8 cellular contexts compared by ENCODE assay signal in the genomic region with DNA sequence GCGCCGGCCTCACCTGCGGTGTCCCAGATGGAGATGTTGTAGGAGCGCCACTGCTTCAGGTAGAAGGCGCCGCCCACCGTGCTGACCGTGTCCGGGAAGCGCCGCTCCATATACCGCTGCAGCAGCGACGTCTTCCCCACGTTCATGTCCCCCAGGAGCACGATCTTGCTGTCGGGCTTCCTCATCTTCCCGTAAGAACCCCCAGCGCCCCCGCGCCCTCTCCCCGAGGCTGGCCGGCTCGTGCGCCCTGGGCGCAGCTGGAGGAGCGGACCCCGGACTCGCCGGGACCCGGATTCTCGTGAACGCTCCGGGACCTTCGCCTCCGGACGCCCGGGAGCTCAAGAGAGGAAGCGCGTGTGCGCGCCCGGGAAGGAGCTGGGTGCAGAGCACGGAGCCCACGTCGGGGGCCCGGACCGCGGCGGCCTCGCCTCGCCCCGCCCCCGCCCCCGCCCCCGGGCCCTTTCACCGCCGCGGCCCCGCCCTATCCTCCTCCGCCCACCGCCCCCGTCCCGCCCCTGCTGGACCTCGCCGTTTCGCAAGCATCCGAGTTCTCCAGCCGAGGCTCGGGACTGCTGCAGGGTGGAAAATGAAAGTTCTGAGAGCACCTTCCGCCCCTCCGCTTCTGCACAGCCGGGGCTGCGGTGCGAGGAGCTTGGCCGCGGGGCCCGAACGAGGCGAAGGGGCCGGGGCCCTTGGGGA. TPM values are rescaled to one million over a fixed set of nuclear protein-coding genes. Genes with fewer than 3 reads are reported as not detected.
A peak's percentile ranks its signal among the peaks of the same experiment; 100 is the strongest.
DNase-seq lines count a peak whose midpoint lies in the region; ATAC-seq, FAIRE-seq and TF ChIP-seq lines count a peak whose summit lies in the region.

A gene with protein sequence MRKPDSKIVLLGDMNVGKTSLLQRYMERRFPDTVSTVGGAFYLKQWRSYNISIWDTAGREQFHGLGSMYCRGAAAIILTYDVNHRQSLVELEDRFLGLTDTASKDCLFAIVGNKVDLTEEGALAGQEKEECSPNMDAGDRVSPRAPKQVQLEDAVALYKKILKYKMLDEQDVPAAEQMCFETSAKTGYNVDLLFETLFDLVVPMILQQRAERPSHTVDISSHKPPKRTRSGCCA (minus strand): TSS at position 388 of the 699 bp plus-strand sequence. CDS start 203 bp downstream, at position 185.

- H3K23me2 ChIP-seq in H1 (ENCODE audit: low read depth, low read length): peaks cover 17% of the 10 kb centered on the region

- H4K20me1 ChIP-seq in H1 (replicated peaks in 1 of 2; ENCODE audit: control insufficient read depth in 1 of 2, insufficient read depth in 2 of 2, low read length in 2 of 2): peaks cover 0 to 1% of the 10 kb centered on the region in 2 experiments

- H4K8ac ChIP-seq in H1 (ENCODE audit: extremely low read depth, insufficient read depth, low read length): peak within 1 kb of the TSS; percentile 82

- H3K14ac ChIP-seq in H1 (ENCODE audit: insufficient read length): no peak within 1 kb of the TSS

- no peak within 1 kb of the TSS for H3K4ac ChIP-seq in H1 (replicated peaks; ENCODE audit: insufficient read length, low read depth, low read length)

- TF ChIP-seq RAD21 in H1 (IDR thresholded peaks at IDR 0.05 in 1 of 2, conservative IDR thresholded peaks at IDR 0.05 in 1 of 2; ENCODE audit: low read depth in 2 of 2, low read length in 2 of 2): no peak

- no peak within 1 kb of the TSS for H2BK120ac ChIP-seq in H1 (replicated peaks; ENCODE audit: low read depth, low read length)

- peak within 1 kb of the TSS; percentile 8; the same call in 1 of the 2 replicates for H2BK20ac ChIP-seq in H1 (ENCODE audit: low read length)

- DNase-seq in AG08395 (ENCODE audit: low spot score): peak; percentile 78
- DNase-seq in NCI-H82 (lab: John Stamatoyannopoulos, UW): peak; percentile 72
- peak; percentile 34 to 46 for DNase-seq in activated CD8-positive, alpha-beta memory T cell treated with anti-CD3 and anti-CD28 coated beads for 4 hours (ENCODE audit: low read depth in 2 of 2)
- DNase-seq in H1 (ENCODE audit: low read depth in 1 of 2, low spot score in 2 of 2): peak in 1 of 2 experiments; percentile 83
- DNase-seq in stimulated activated CD8-positive, alpha-beta memory T cell treated with anti-CD3 and anti-CD28 coated beads, Interleukin-15, amount 100 ng/mL, for 4 hours (ENCODE audit: low read depth in 2 of 2): peak; percentile 34 to 37

- no peak for TF ChIP-seq EP300 in H1 (IDR thresholded peaks at IDR 0.05; ENCODE audit: borderline replicate concordance in 1 of 2, low read depth in 2 of 2, low read length in 2 of 2)

- H2BK12ac ChIP-seq in H1 (ENCODE audit: low read depth, low read length): no peak within 1 kb of the TSS

- peak within 1 kb of the TSS; percentile 80 for H2AFZ ChIP-seq in H1 (ENCODE audit: low read length)

- WGBS in H1 (ENCODE audit: extremely low coverage in 1 of 2, insufficient coverage in 1 of 2, insufficient read length in 1 of 2, insufficient replicate concordance in 2 of 2, low coverage in 1 of 2, low lambda C conversion rate in 2 of 2, missing lambda C conversion rate in 1 of 2), 2 experiments: 3% methylated on average over 27 of the region's 81 CpGs; no CpG with 5 or more reads in 1 of the 2 experiments
- WGBS in mesodermal cell (ENCODE audit: insufficient coverage in 2 of 2), 2 experiments: 0 to 1% methylated on average over 26 to 42 of the region's 81 CpGs

- H3K9ac ChIP-seq in H1 (replicated peaks in 1 of 4; ENCODE audit: extremely low read depth in 1 of 4, low read depth in 3 of 4, low read length in 3 of 4): peak within 1 kb of the TSS in 3 of 4 experiments; percentile 62 to 72 (median 69); a peak in 6 of 7 replicates

- H3K27ac ChIP-seq in H1 (ENCODE audit: low read depth, low read length) (no peak within 1 kb of the TSS), mesodermal cell (ENCODE audit: low read depth, low read length, severe bottlenecking) (peak within 1 kb of the TSS; percentile 29)

- H2BK15ac ChIP-seq in H1 (ENCODE audit: low read length): no peak within 1 kb of the TSS; the same call in 1 of the 2 replicates

- H3K79me1 ChIP-seq in H1 (ENCODE audit: low read depth, low read length): peaks cover 14% of the 10 kb centered on the region

- H4K5ac ChIP-seq in H1 (ENCODE audit: insufficient read length, low read depth, low read length): peak within 1 kb of the TSS; percentile 61

- H3K4me1 ChIP-seq in H1 (replicated peaks in 1 of 4; ENCODE audit: control insufficient read depth in 3 of 4, insufficient read depth in 4 of 4, low read length in 3 of 4) (peaks cover 3 to 11% (median 6%) of the 10 kb centered on the region in 4 experiments; a peak in 6 of 7 replicates), mesodermal cell (ENCODE audit: control insufficient read depth, insufficient read depth, low read length, poor library complexity, severe bottlenecking) (peaks cover 5% of the 10 kb centered on the region)

- peaks cover 4 to 30% of the 10 kb centered on the region in 2 experiments; a peak in 2 of 4 replicates for H3K79me2 ChIP-seq in H1 (ENCODE audit: control insufficient read depth in 1 of 2, insufficient read depth in 2 of 2, low read length in 2 of 2)

- H3K9me3 ChIP-seq in H1 (ENCODE audit: insufficient read depth in 2 of 2, low read depth in 1 of 2, low read length in 1 of 2) (no peaks in the 10 kb centered on the region), mesodermal cell (ENCODE audit: control insufficient read depth, low read length) (no peaks in the 10 kb centered on the region)

- peak within 1 kb of the TSS; percentile 85 to 87 for H3K4me2 ChIP-seq in H1 (ENCODE audit: insufficient read depth in 1 of 2, low read depth in 2 of 2, low read length in 2 of 2)

- H3K18ac ChIP-seq in H1 (ENCODE audit: extremely low read depth, low read length): peak within 1 kb of the TSS; percentile 83

- H4K91ac ChIP-seq in H1 (replicated peaks; ENCODE audit: insufficient read length, low read length): no peak within 1 kb of the TSS

- peak within 1 kb of the TSS; percentile 68; the same call in 1 of the 2 replicates for H2BK5ac ChIP-seq in H1 (ENCODE audit: low read depth, low read length)

- H3K36me3 ChIP-seq in H1 (ENCODE audit: control insufficient read depth in 2 of 4, insufficient read depth in 4 of 4, low read length in 3 of 4): no peaks in the 10 kb centered on the region; a peak in 3 of 8 replicates
- no peaks in the 10 kb centered on the region for H3K36me3 ChIP-seq in mesodermal cell (ENCODE audit: control insufficient read depth, insufficient read depth, low read length)

- TF ChIP-seq POLR2A in H1 (IDR thresholded peaks at IDR 0.05; ENCODE audit: control extremely low read depth in 1 of 2, low read depth in 2 of 2, low read length in 2 of 2): no peak

- FAIRE-seq in H1 (lab: Jason Lieb, UNC): no peak

- CTCF ChIA-PET in H1 (lab: Charles Lee; ENCODE audit: partially characterized antibody): interaction anchor here (1.0 to 1.8 kb wide), 2 partner anchors 8 to 12 kb away, joined by 4 to 6 read pairs; no protein-coding TSS in a partner anchor

- POLR2A ChIA-PET in H1 (lab: Charles Lee; ENCODE audit: partially characterized antibody): interaction anchor here (0.6 to 1.9 kb wide), 12 partner anchors 21 to 253 kb away, joined by 3 to 8 read pairs (median 3); no protein-coding TSS in a partner anchor

- H3K27me3 ChIP-seq in H1 (replicated peaks in 1 of 4; ENCODE audit: control insufficient read depth in 3 of 4, extremely low read depth in 1 of 4, insufficient read depth in 3 of 4, low read length in 3 of 4): peaks cover 0 to 7% (median 2%) of the 10 kb centered on the region in 4 experiments; a peak in 3 of 7 replicates

- ATAC-seq in GM18867 (IDR thresholded peaks at IDR 0.05; ENCODE audit: unreplicated experiment) (peak; percentile 74), HG03064 (IDR thresholded peaks at IDR 0.05; ENCODE audit: low read depth, unreplicated experiment) (peak; percentile 78)

- peak within 1 kb of the TSS; percentile 69 to 97 (median 84) for H3K4me3 ChIP-seq in H1 (ENCODE audit: extremely low read depth in 1 of 4, insufficient read depth in 2 of 4, low read depth in 3 of 4, low read length in 4 of 4)
- H3K4me3 ChIP-seq in mesodermal cell (ENCODE audit: extremely low read depth, insufficient read depth, low read length, poor library complexity, severe bottlenecking): peak within 1 kb of the TSS; percentile 66

- H3K56ac ChIP-seq in H1 (replicated peaks; ENCODE audit: insufficient read length, low read depth, low read length): peak within 1 kb of the TSS; percentile 6

- H3K23ac ChIP-seq in H1 (ENCODE audit: insufficient read length): no peak within 1 kb of the TSS

- no peak for TF ChIP-seq CTCF in H1 (IDR thresholded peaks at IDR 0.05; ENCODE audit: control extremely low read depth in 1 of 3, insufficient read depth in 1 of 3, low read depth in 1 of 3, low read length in 3 of 3)

- H2AK5ac ChIP-seq in H1 (ENCODE audit: low read depth, low read length): 0 out of 2 replicates have a peak within 1 kb of the TSS, but pooled peaks have one; percentile 90

TF ChIP-seq in H1, 55 proteins besides CTCF, POLR2A, EP300 and RAD21 (continues in another document):
- TF ChIP-seq RNF2 (IDR thresholded peaks at IDR 0.05; ENCODE audit: borderline replicate concordance, low read depth, low read length, missing control alignments, poor library complexity, severe bottlenecking): no peak
- no peak for TF ChIP-seq BCL11A (IDR thresholded peaks at IDR 0.05; ENCODE audit: low read depth in 2 of 2, low read length in 2 of 2)
- TF ChIP-seq TAF1 (IDR thresholded peaks at IDR 0.05; ENCODE audit: low read depth, low read length): peak; percentile 74
- TF ChIP-seq PHF8 (conservative IDR thresholded peaks at IDR 0.05; ENCODE audit: low read depth, low read length): peak; percentile 49; the same call in 1 of the 2 replicates
- TF ChIP-seq EZH2 (IDR thresholded peaks at IDR 0.05; ENCODE audit: low read depth, low read length, severe bottlenecking): peak; percentile 35
- TF ChIP-seq ASH2L (IDR thresholded peaks at IDR 0.05; ENCODE audit: low read length): peak; percentile 85
- no peak for TF ChIP-seq ZNF274 (IDR thresholded peaks at IDR 0.05; ENCODE audit: borderline replicate concordance, extremely low read depth, low read length)
- TF ChIP-seq HDAC2 (IDR thresholded peaks at IDR 0.05; ENCODE audit: borderline replicate concordance in 1 of 2, low read depth in 2 of 2, low read length in 2 of 2): peak in 1 of 2 experiments; percentile 39; a peak in 1 of 4 replicates
- no peak for TF ChIP-seq SP2 (IDR thresholded peaks at IDR 0.05; ENCODE audit: low read length)

RNA-seq across cellular contexts. Expression of the gene that starts here (rescaled TPM):
- 24.7 and 27.9 TPM in 2 replicates for total RNA-seq in H1 (2021; fragmentation: NEBNext Ultra II Directional; extraction: Animal tissue kit (Norgen Biotek cat#: 25700))
- 14.8 and 21.5 TPM in 2 replicates for polyA plus RNA-seq in H1 (2011; rRNA removed)
- 23.6 TPM for polyA plus RNA-seq in H1 (2011; cell fraction: cytosol; rRNA removed)
- polyA plus RNA-seq in H1 (2011; cell fraction: nucleus; rRNA removed): 14.3 TPM
- 17.1 to 20.8 TPM (median 17.7 TPM) in 4 replicates for polyA plus RNA-seq in H1 (2012, experiment 1 of 2)
- 24.0 TPM for polyA plus RNA-seq in H1 (2012, experiment 2 of 2)
- polyA plus RNA-seq in H1 (2013, experiment 1 of 2): 16.4 TPM
- polyA plus RNA-seq in H1 (2013, experiment 2 of 2): 16.1 TPM
- 8.5 and 11.9 TPM in 2 replicates for polyA minus RNA-seq in H1 (2011; rRNA and poly(A)+ RNA removed)
- polyA minus RNA-seq in H1 (2011; cell fraction: cytosol; rRNA and poly(A)+ RNA removed): 11.2 TPM
- polyA minus RNA-seq in H1 (2011; cell fraction: nucleus; rRNA and poly(A)+ RNA removed): 4.9 TPM
- 2.6 TPM for polyA plus RNA-seq in mesodermal cell (2013, experiment 1 of 2)
- 3.0 TPM for polyA plus RNA-seq in mesodermal cell (2013, experiment 2 of 2)
